In genomic region chr3:45105855-45106655, GRCh38 we compare ENCODE assay signal across 8 cellular contexts.
DNase-seq lines count a peak whose midpoint lies in the region; ATAC-seq lines count a peak whose summit lies in the region.

No MANE protein-coding gene starts in this region.

- DNase-seq in activated gamma-delta T cell treated with Interleukin-2 at 50 U/mL for 16 hours (peak; percentile 64), activated gamma-delta T cell (lab: John Stamatoyannopoulos, UW) (no peak), activated T-cell treated with anti-CD3 and anti-CD28 coated beads for 24 hours (ENCODE audit: low read depth) (peak; percentile 70), hepatic stellate cell (ENCODE audit: low spot score) (peak; percentile 52), stromal cell of bone marrow (ENCODE audit: low read depth) (peak; percentile 81), DMS114 treated with DMSO at 0.1 percent for 48 hours (lab: John Stamatoyannopoulos, UW; ENCODE audit: unreplicated experiment) (no peak)

- ATAC-seq in GM19351 (IDR thresholded peaks at IDR 0.05; ENCODE audit: unreplicated experiment) (no peak), HG02970 (IDR thresholded peaks at IDR 0.05; ENCODE audit: low FRiP score, unreplicated experiment) (no peak)

Comparison
In these comparisons a context has a peak if more than half of its experiments do, and no peak if none do; other contexts are left out.
1. DNase-seq: peak in activated gamma-delta T cell treated with Interleukin-2 at 50 U/mL for 16 hours (single experiment), activated T-cell treated with anti-CD3 and anti-CD28 coated beads for 24 hours (single experiment), hepatic stellate cell (single experiment) and stromal cell of bone marrow (single experiment); none in activated gamma-delta T cell (single experiment) and DMS114 treated with DMSO at 0.1 percent for 48 hours (single experiment).